12 cellular contexts compared by ENCODE assay signal in genomic region chr16:71441348-71441781, GRCh38. TPM values are rescaled to one million over a fixed set of nuclear protein-coding genes. Genes with fewer than 3 reads are reported as not detected.
DNase-seq lines count a peak whose midpoint lies in the region; ATAC-seq and TF ChIP-seq lines count a peak whose summit lies in the region.
"Had no signal": no experiment of that assay in that cellular context is flagged by ENCODE, and none has a peak within 500 bp of the region (broad histone marks: within the 10 kb centered on the region; RNA-seq: fewer than 3 reads in every experiment).

No MANE protein-coding gene starts in this region.

- TF ChIP-seq CTCF in right atrium auricular region (IDR thresholded peaks at IDR 0.05) (peak in 1 of 2 donors; percentile 35), astrocyte of the spinal cord (IDR thresholded peaks at IDR 0.05; ENCODE audit: low read depth, low read length) (peak; percentile 31), mesothelial cell of epicardium (IDR thresholded peaks at IDR 0.05; ENCODE audit: unreplicated experiment) (peak; percentile 51), osteocyte (IDR thresholded peaks at IDR 0.05) (no peak), tibial nerve (IDR thresholded peaks at IDR 0.05) (no peak)

- peaks cover 41% of the 10 kb centered on the region for H3K27me3 Mint-ChIP-seq in mesothelial cell of epicardium (ENCODE audit: low read depth)
- H3K27me3 Mint-ChIP-seq in osteocyte (ENCODE audit: unreplicated experiment) = no peaks in the 10 kb centered on the region

- no peak for TF ChIP-seq EP300 in tibial nerve (IDR thresholded peaks at IDR 0.05)

- H3K27ac Mint-ChIP-seq in mesothelial cell of epicardium (no peak overlapping the region), osteocyte (ENCODE audit: unreplicated experiment) (no peak overlapping the region)
- H3K27ac Mint-ChIP-seq: CD4-positive, alpha-beta memory T cell had no signal

- H3K9me3 ChIP-seq in right cardiac atrium (ENCODE audit: control insufficient read depth, low read length) = no peaks in the 10 kb centered on the region
- peaks cover 10 to 42% of the 10 kb centered on the region in 2 donors for H3K9me3 ChIP-seq in right atrium auricular region
- peaks cover 4 to 63% (median 11%) of the 10 kb centered on the region in 4 donors for H3K9me3 ChIP-seq in tibial nerve

- 33% methylated on average over 39 of the region's 39 CpGs for WGBS in right cardiac atrium
- 58 to 71% methylated on average over 14 to 20 of the region's 39 CpGs for WGBS in tibial nerve, 2 donors

- in situ Hi-C loops in astrocyte of the spinal cord (cut with HindIII; ENCODE audit: low sequenced_read_pairs) = no loop called here

- H3K4me3 ChIP-seq in right cardiac atrium (ENCODE audit: low read length) (no peak overlapping the region), right atrium auricular region (no peak overlapping the region), astrocyte of the spinal cord (ENCODE audit: low read depth, low read length) (no peak overlapping the region), tibial nerve (no peak overlapping the region)

- H3K27ac ChIP-seq in right cardiac atrium (ENCODE audit: low read length) = no peak overlapping the region
- H3K27ac ChIP-seq in right atrium auricular region = no peak overlapping the region
- no peak overlapping the region for H3K27ac ChIP-seq in tibial nerve

- no peak overlapping the region for H3K4me3 Mint-ChIP-seq in mesothelial cell of epicardium
- no peak overlapping the region for H3K4me3 Mint-ChIP-seq in osteocyte (ENCODE audit: unreplicated experiment)
- H3K4me3 Mint-ChIP-seq: CD4-positive, alpha-beta memory T cell had no signal

- DNase-seq in right cardiac atrium = peak in 2 of 3 donors; percentile 42 to 58
- DNase-seq in right atrium auricular region (ENCODE audit: low spot score) = no peak
- no peak for DNase-seq in astrocyte of the spinal cord (ENCODE audit: low read depth, low spot score)
- DNase-seq in mesothelial cell of epicardium (ENCODE audit: low spot score in 2 of 2, unreplicated experiment in 2 of 2) = no peak
- DNase-seq in osteocyte (ENCODE audit: extremely low spot score, unreplicated experiment) = no peak
- DNase-seq in tibial nerve (ENCODE audit: low spot score in 2 of 2) = no peak
- no peak for DNase-seq in NCI-H1105 treated with DMSO at 0.1 percent for 48 hours (lab: John Stamatoyannopoulos, UW)
- DNase-seq: anterior cingulate cortex, NCI-H1092 treated with DMSO at 0.1 percent for 48 hours had no signal

- peaks cover 14% of the 10 kb centered on the region for H3K36me3 Mint-ChIP-seq in mesothelial cell of epicardium
- no peaks in the 10 kb centered on the region for H3K36me3 Mint-ChIP-seq in osteocyte (ENCODE audit: unreplicated experiment)

- H3K4me1 ChIP-seq in right cardiac atrium (ENCODE audit: control insufficient read depth, insufficient read depth, low read length) (no peaks in the 10 kb centered on the region), right atrium auricular region (no peaks in the 10 kb centered on the region), tibial nerve (no peaks in the 10 kb centered on the region)

- H3K36me3 ChIP-seq in right atrium auricular region (no peaks in the 10 kb centered on the region), tibial nerve (peaks cover 0 to under 1% (median 0%) of the 10 kb centered on the region in 3 donors)

- H3K4me1 Mint-ChIP-seq in mesothelial cell of epicardium (no peaks in the 10 kb centered on the region), osteocyte (ENCODE audit: unreplicated experiment) (no peaks in the 10 kb centered on the region)

- ATAC-seq in right cardiac atrium = peak; percentile 34 to 50
- no peak for ATAC-seq in GM19397 (IDR thresholded peaks at IDR 0.05; ENCODE audit: unreplicated experiment)

- H3K9me3 Mint-ChIP-seq in mesothelial cell of epicardium = peaks cover 22% of the 10 kb centered on the region
- H3K9me3 Mint-ChIP-seq in osteocyte (ENCODE audit: unreplicated experiment) = peaks cover 25% of the 10 kb centered on the region

- intact Hi-C loops in right cardiac atrium (cut with DNase I) = no loop called here

- no peaks in the 10 kb centered on the region for H3K27me3 ChIP-seq in right cardiac atrium (ENCODE audit: control insufficient read depth, insufficient read depth)
- no peaks in the 10 kb centered on the region for H3K27me3 ChIP-seq in right atrium auricular region
- no peaks in the 10 kb centered on the region for H3K27me3 ChIP-seq in tibial nerve

- TF ChIP-seq POLR2A in tibial nerve (IDR thresholded peaks at IDR 0.05) = no peak

RNA-seq across cellular contexts. Expression of gene TLE7, which starts 0.5 kb away (rescaled TPM):
- total RNA-seq in right cardiac atrium (not detected), right atrium auricular region (not detected), mesothelial cell of epicardium (not detected in 3 replicates), osteocyte (not detected in 2 replicates), tibial nerve (not detected)
- polyA plus RNA-seq in right cardiac atrium = not detected
- total RNA-seq: CD4-positive, alpha-beta memory T cell; myocyte had no signal
- polyA plus RNA-seq: CD4-positive, alpha-beta memory T cell had no signal

RNA-seq across cellular contexts. Expression of gene ZNF23, which starts 20.7 kb away (rescaled TPM):
- total RNA-seq in right cardiac atrium (1 to 10 TPM; 6.7 to 8.6 (median 7.8) TPM), right atrium auricular region (1 to 10 TPM; 2.8 to 4.8 TPM), mesothelial cell of epicardium (12.3 to 16.4 TPM (median 12.8 TPM) in 3 replicates), osteocyte (7.6 and 10.5 TPM in 2 replicates), tibial nerve (10 to 100 TPM in 2 of 4 donors, 1 to 10 TPM in 2; 5.5 to 14.4 (median 11.0) TPM)
- 6.8 TPM for polyA plus RNA-seq in right cardiac atrium

RNA-seq across cellular contexts. Expression of gene ZNF19, which starts 47.8 kb away (rescaled TPM):
- 1 to 10 TPM; 2.3 to 4.0 (median 3.2) TPM for total RNA-seq in right cardiac atrium
- polyA plus RNA-seq in right cardiac atrium = 1.7 TPM
- total RNA-seq in right atrium auricular region = 1 to 10 TPM in 1 of 2 donors, under 1 TPM in 1; 0.82 to 2.5 TPM
- total RNA-seq in mesothelial cell of epicardium = 7.2 to 8.4 TPM (median 7.3 TPM) in 3 replicates
- total RNA-seq in osteocyte = 5.8 and 6.5 TPM in 2 replicates
- total RNA-seq in tibial nerve = 10 to 100 TPM in 1 of 4 donors, 1 to 10 TPM in 3; 5.7 to 11.1 (median 7.8) TPM

Comparison
In these comparisons a context has a peak if more than half of its experiments do, and no peak if none do; other contexts are left out.
1. DNase-seq: peak in right cardiac atrium (2 of 3); none in right atrium auricular region (single experiment), astrocyte of the spinal cord (single experiment), mesothelial cell of epicardium (0 of 2), osteocyte (single experiment), tibial nerve (0 of 2) and NCI-H1105 treated with DMSO at 0.1 percent for 48 hours (single experiment).
2. CTCF ChIP-seq: peak in astrocyte of the spinal cord (single experiment) and mesothelial cell of epicardium (single experiment); none in osteocyte (single experiment) and tibial nerve (0 of 5).